Comparison of ENCODE assay signal across 16 cellular contexts in genomic region chr1:47771766-47772165, GRCh38.
"Had no signal": no experiment of that assay in that cellular context is flagged by ENCODE, and none has a peak within 500 bp of the region (broad histone marks: within the 10 kb centered on the region; RNA-seq: fewer than 3 reads in every experiment).

No MANE protein-coding gene starts in this region.

- H3K27me3 Mint-ChIP-seq: activated T-cell treated with anti-CD3 and anti-CD28 coated beads, Interleukin-2, amount 50 U/mL, for 24 hours; stimulated activated naive CD8-positive, alpha-beta T cell treated with anti-CD3 and anti-CD28 coated beads, Interleukin-15, amount 100 ng/mL, for 72 hours had no signal

- H3K27ac ChIP-seq: thoracic aorta, vagina had no signal

- H3K9me3 ChIP-seq: thoracic aorta, vagina had no signal

- H3K36me3 Mint-ChIP-seq: activated naive CD8-positive, alpha-beta T cell treated with anti-CD3 and anti-CD28 coated beads, Interleukin-2, amount 10 ng/mL, durations not matched to agents 7 days and 5 days; naive thymus-derived CD8-positive, alpha-beta T cell had no signal

- H3K4me3 Mint-ChIP-seq: activated naive CD8-positive, alpha-beta T cell treated with anti-CD3 and anti-CD28 coated beads, Interleukin-2, amount 10 ng/mL, durations not matched to agents 7 days and 5 days; activated T-cell treated with anti-CD3 and anti-CD28 coated beads, Interleukin-2, amount 50 U/mL, for 24 hours; naive thymus-derived CD8-positive, alpha-beta T cell; stimulated activated naive CD8-positive, alpha-beta T cell treated with anti-CD3 and anti-CD28 coated beads, Interleukin-15, amount 100 ng/mL, for 72 hours had no signal

- DNase-seq: activated CD4-positive, alpha-beta T cell treated with anti-CD3 and anti-CD28 coated beads, Interleukin-2, amount 50 U/mL, for 4 hours; activated effector memory CD4-positive, alpha-beta T cell treated with anti-CD3 and anti-CD28 coated beads, Interleukin-2, amount 50 U/mL, for 16 hours; activated naive CD8-positive, alpha-beta T cell treated with anti-CD3 and anti-CD28 coated beads, Interleukin-2, amount 10 ng/mL, durations not matched to agents 7 days and 5 days; activated T-cell treated with anti-CD3 and anti-CD28 coated beads, Interleukin-2, amount 50 U/mL, for 24 hours; anterior cingulate cortex; hypothalamus; midbrain; naive thymus-derived CD8-positive, alpha-beta T cell; occipital lobe; stimulated activated CD4-positive, alpha-beta T cell treated with anti-CD3 and anti-CD28 coated beads, Interleukin-4, amount 100 ng/mL, for 24 hours; stimulated activated naive CD8-positive, alpha-beta T cell treated with anti-CD3 and anti-CD28 coated beads, Interleukin-15, amount 100 ng/mL, for 72 hours; T-helper 2 cell had no signal

- H3K4me1 ChIP-seq: vagina had no signal

- H3K27me3 ChIP-seq: vagina had no signal

- H3K4me1 Mint-ChIP-seq: activated naive CD8-positive, alpha-beta T cell treated with anti-CD3 and anti-CD28 coated beads, Interleukin-2, amount 10 ng/mL, durations not matched to agents 7 days and 5 days; stimulated activated naive CD8-positive, alpha-beta T cell treated with anti-CD3 and anti-CD28 coated beads, Interleukin-15, amount 100 ng/mL, for 72 hours had no signal

- H3K27ac Mint-ChIP-seq: activated naive CD8-positive, alpha-beta T cell treated with anti-CD3 and anti-CD28 coated beads, Interleukin-2, amount 10 ng/mL, durations not matched to agents 7 days and 5 days; activated T-cell treated with anti-CD3 and anti-CD28 coated beads, Interleukin-2, amount 50 U/mL, for 24 hours; naive thymus-derived CD8-positive, alpha-beta T cell had no signal

- ATAC-seq: activated CD4-positive, CD25-positive, alpha-beta regulatory T cell treated with anti-CD3 and anti-CD28 coated beads, Interleukin-2, amount 50 U/mL, for 24 hours; naive thymus-derived CD8-positive, alpha-beta T cell; stimulated activated naive CD8-positive, alpha-beta T cell treated with anti-CD3 and anti-CD28 coated beads, Interleukin-15, amount 100 ng/mL, for 72 hours had no signal

- H3K9me3 Mint-ChIP-seq: activated naive CD8-positive, alpha-beta T cell treated with anti-CD3 and anti-CD28 coated beads, Interleukin-2, amount 10 ng/mL, durations not matched to agents 7 days and 5 days; activated T-cell treated with anti-CD3 and anti-CD28 coated beads, Interleukin-2, amount 50 U/mL, for 24 hours; naive thymus-derived CD8-positive, alpha-beta T cell; stimulated activated naive CD8-positive, alpha-beta T cell treated with anti-CD3 and anti-CD28 coated beads, Interleukin-15, amount 100 ng/mL, for 72 hours had no signal

- H3K4me3 ChIP-seq: lung, thoracic aorta, vagina had no signal

- H3K36me3 ChIP-seq: thoracic aorta, vagina had no signal
